8 cellular contexts compared by ENCODE assay signal in the genomic region with DNA sequence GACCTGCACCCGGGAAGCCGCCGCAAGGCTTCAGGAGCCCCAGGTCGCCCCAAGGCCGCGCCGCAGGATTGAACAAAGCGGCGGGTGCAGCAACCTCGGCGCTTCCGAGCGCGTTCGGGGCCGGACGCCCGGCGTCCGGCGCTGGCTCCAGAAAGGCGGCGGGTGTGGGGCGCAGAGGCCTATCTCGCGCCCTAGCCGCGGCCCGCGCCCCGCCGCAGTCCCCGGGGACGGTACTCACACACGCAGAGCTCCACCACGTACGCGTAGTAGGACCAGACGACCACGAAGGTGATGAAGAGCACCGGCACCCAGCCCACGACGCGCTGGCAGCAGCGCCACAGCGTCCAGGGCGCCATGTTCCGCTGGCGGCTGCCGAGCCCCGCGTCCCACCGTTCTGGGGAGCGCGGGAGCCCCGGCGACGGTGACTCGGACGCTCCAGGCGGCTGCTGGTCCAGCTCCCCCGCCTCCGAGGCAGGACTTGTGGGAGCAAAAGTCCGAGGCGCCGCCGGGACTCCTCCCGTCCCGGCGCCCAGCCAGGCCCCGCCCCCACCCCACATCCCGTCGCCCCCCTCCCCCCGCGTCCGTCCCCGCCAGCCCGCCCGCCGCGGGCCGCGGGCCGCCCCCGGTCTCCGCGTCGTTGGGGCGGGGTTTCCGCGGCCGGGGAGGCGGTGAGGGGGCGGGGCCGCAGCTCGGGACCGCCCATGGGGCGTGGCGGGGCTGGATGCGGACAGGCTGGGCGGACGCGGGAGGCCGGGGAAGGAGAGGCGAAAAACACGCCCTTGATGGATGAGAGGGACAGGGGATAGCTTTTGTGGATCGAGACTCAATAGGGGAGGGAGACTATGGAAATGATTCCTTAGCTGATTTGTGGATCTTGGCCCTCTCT. TPM values are rescaled to one million over a fixed set of nuclear protein-coding genes. Genes with fewer than 3 reads are reported as not detected.
DNase-seq lines count a peak whose midpoint lies in the region; ATAC-seq and TF ChIP-seq lines count a peak whose summit lies in the region.

Gene ZDHHC20 (minus strand): TSS at position 488 of the 886 bp plus-strand sequence. CDS start 132 bp downstream, at position 356.

- H3K9me3 Mint-ChIP-seq in progenitor cell of endocrine pancreas (ENCODE audit: low read depth), result peaks cover 10% of the 10 kb centered on the region

- H3K9me3 ChIP-seq in heart right ventricle (no peaks in the 10 kb centered on the region), upper lobe of right lung (no peaks in the 10 kb centered on the region)

- peak; percentile 98 for DNase-seq in GM10266 (ENCODE audit: extremely low spot score)
- peak; percentile 89 for DNase-seq in HEK293T (ENCODE audit: extremely low spot score)
- DNase-seq in NB4 (ENCODE audit: low read depth), result peak; percentile 87
- DNase-seq in amniotic epithelial cell (ENCODE audit: low read depth), result peak; percentile 74
- peak; percentile 87 to 96 for DNase-seq in heart right ventricle
- DNase-seq in progenitor cell of endocrine pancreas (ENCODE audit: low spot score, unreplicated experiment), result peak; percentile 90
- peak; percentile 94 for DNase-seq in upper lobe of right lung

- peak; percentile 89 for TF ChIP-seq POLR2A in NB4 (IDR thresholded peaks at IDR 0.05; ENCODE audit: extremely low read depth, insufficient read length)

- ATAC-seq in heart right ventricle (peak; percentile 95 to 98 (median 98)), upper lobe of right lung (peak; percentile 98)

- H3K4me1 ChIP-seq in heart right ventricle (peaks cover 4 to 37% (median 17%) of the 10 kb centered on the region in 9 donors), upper lobe of right lung (peaks cover 20% of the 10 kb centered on the region)

- CTCF ChIA-PET in HEK293T (lab: Yijun Ruan, JAX), result interaction anchor here (0.7 kb wide), 1 partner anchor 18 kb away, joined by 3 read pairs; no protein-coding TSS in a partner anchor

- TF ChIP-seq CTCF in GM10266 (IDR thresholded peaks at IDR 0.05; ENCODE audit: control insufficient read depth, insufficient read depth, low read depth, missing control alignments), result no peak
- TF ChIP-seq CTCF in NB4 (IDR thresholded peaks at IDR 0.05; ENCODE audit: low read depth, low read length), result no peak
- TF ChIP-seq CTCF in heart right ventricle (IDR thresholded peaks at IDR 0.05), result peak in 2 of 9 donors; percentile 8 to 9
- TF ChIP-seq CTCF in progenitor cell of endocrine pancreas (IDR thresholded peaks at IDR 0.05; ENCODE audit: unreplicated experiment), result no peak
- TF ChIP-seq CTCF in upper lobe of right lung (IDR thresholded peaks at IDR 0.05), result no peak

- H3K27ac Mint-ChIP-seq in progenitor cell of endocrine pancreas, result peak within 1 kb of the TSS; percentile 97

- peaks cover 14% of the 10 kb centered on the region for H3K4me1 Mint-ChIP-seq in progenitor cell of endocrine pancreas (ENCODE audit: low read depth)

- peak within 1 kb of the TSS; percentile 96 for H3K4me3 Mint-ChIP-seq in progenitor cell of endocrine pancreas (ENCODE audit: low read depth)

- H3K36me3 Mint-ChIP-seq in progenitor cell of endocrine pancreas (ENCODE audit: insufficient read depth), result peaks cover 12% of the 10 kb centered on the region

- 1% methylated on average over 83 to 107 of the region's 107 CpGs for WGBS in heart right ventricle, 2 donors

- H3K4me3 ChIP-seq in NB4 (ENCODE audit: low read depth, low read length) (peak within 1 kb of the TSS; percentile 96), heart right ventricle (peak within 1 kb of the TSS; percentile 72 to 100 (median 96)), upper lobe of right lung (peak within 1 kb of the TSS; percentile 77)

- peak within 1 kb of the TSS; percentile 81 to 99 (median 94) for H3K27ac ChIP-seq in heart right ventricle
- H3K27ac ChIP-seq in upper lobe of right lung, result peak within 1 kb of the TSS; percentile 93

- H3K36me3 ChIP-seq in heart right ventricle (no peaks in the 10 kb centered on the region), upper lobe of right lung (no peaks in the 10 kb centered on the region)

- intact Hi-C loops in T-helper 1 cell treated with Interleukin-12 subunit alpha and Interleukin-12 subunit beta and Interleukin-4 antibody, amounts not matched to agents 30 ng/mL and 1 ng/mL, for 36 hours (cut with micrococcal nuclease), result loop anchor here (1.0 to 5.0 kb wide), 12 partner anchors 18 to 1594 kb away; partner anchors contain the start of genes EEF1AKMT1, IL17D, MRPL57 and SKA3
- intact Hi-C loops in heart right ventricle (cut with DNase I) (loop anchor here in 4 of 10 donors (2.0 to 5.0 kb wide), 2 partner anchors 24 to 162 kb away; no protein-coding TSS in a partner anchor), upper lobe of right lung (cut with DNase I) (no loop called here)

- H3K27me3 Mint-ChIP-seq in progenitor cell of endocrine pancreas, result no peaks in the 10 kb centered on the region

- POLR2A ChIA-PET in HEK293T (lab: Yijun Ruan, JAX), result interaction anchor here (1.1 to 1.7 kb wide), 2 partner anchors 13 to 161 kb away, joined by 3 to 5 read pairs; no protein-coding TSS in a partner anchor

- H3K27me3 ChIP-seq in heart right ventricle, result no peaks in the 10 kb centered on the region
- no peaks in the 10 kb centered on the region for H3K27me3 ChIP-seq in upper lobe of right lung

TF ChIP-seq in HEK293T, 16 proteins besides CTCF, POLR2A, EP300 and RAD21:
- TF ChIP-seq FOXA1 (IDR thresholded peaks at IDR 0.05) (no peak), NFRKB (IDR thresholded peaks at IDR 0.05) (no peak), LEF1 (IDR thresholded peaks at IDR 0.05; ENCODE audit: borderline replicate concordance) (no peak), CTBP1 (IDR thresholded peaks at IDR 0.05; ENCODE audit: borderline replicate concordance) (no peak), TARDBP (IDR thresholded peaks at IDR 0.05) (no peak), FOXM1 (IDR thresholded peaks at IDR 0.05; ENCODE audit: borderline replicate concordance) (no peak), FOXK2 (IDR thresholded peaks at IDR 0.05) (no peak)

RNA-seq across cellular contexts. Expression of gene ZDHHC20, which starts in this region (rescaled TPM):
- total RNA-seq in T-helper 1 cell treated with Interleukin-12 subunit alpha and Interleukin-12 subunit beta and Interleukin-4 antibody, amounts not matched to agents 30 ng/mL and 1 ng/mL, for 36 hours, result 86.4 and 87.3 TPM in 2 replicates
- total RNA-seq in heart right ventricle (10 to 100 TPM; 11.4 to 28.5 (median 14.8) TPM), progenitor cell of endocrine pancreas (110 and 113 TPM in 2 replicates), upper lobe of right lung (77.7 TPM)
- 1 to 10 TPM; 6.3 to 8.4 TPM for polyA plus RNA-seq in heart right ventricle

Comparison
In these comparisons a context has a peak if more than half of its experiments do, and no peak if none do; other contexts are left out.
1. Peak in every context shown above with its lines: DNase-seq, ATAC-seq, H3K4me3 ChIP-seq and H3K27ac ChIP-seq.